Comparison of ENCODE assay signal across 1 cellular context in the genomic region with DNA sequence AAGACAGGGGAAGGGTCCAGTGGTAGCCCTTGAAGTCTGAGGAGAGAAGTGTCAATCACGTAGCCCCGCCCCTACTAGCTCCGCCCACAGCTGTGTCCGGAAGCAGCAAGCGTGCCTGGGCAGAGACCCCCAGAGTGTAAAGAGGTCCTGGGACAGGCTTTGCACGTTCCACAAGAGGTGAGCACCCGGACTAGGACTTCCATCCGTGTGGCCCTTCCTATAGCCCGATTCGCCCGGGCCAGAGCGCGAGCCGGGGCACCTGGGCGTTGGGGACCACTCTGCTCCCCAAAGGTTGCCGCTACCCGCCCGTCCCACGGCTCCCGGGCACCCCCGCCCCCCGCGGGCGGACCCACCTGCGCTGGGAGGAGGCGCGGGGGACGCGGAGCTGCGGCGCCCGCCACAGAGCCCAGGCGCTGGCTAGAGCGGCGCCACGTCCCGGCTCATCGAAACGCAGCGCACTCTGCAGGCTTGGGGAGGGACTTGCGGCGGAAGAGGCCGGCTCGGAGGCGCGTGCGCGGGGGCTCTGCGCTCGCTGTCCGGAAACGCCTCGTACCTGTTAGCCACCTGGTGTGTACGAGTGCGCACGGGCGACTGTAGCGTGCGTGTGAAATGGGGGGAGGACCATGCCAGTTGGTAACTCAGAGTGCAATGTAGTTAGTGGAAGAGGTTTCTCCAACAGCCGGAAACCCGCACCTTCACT.
TF ChIP-seq lines count a peak whose summit lies in the region.

TSS of gene RABGGTA (minus strand) at position 464 of the 700 bp plus-strand sequence. CDS start 482 bp downstream, outside the sequence.

TF ChIP-seq in HEK293, 187 proteins besides CTCF, POLR2A, EP300 and RAD21 (continued from another document and continues in another):
- TF ChIP-seq ZNF280D (tag by site-specific recombination; IDR thresholded peaks at IDR 0.05): no peak
- TF ChIP-seq ZNF335 (tag by site-specific recombination; conservative IDR thresholded peaks at IDR 0.05): peak; percentile 70; the same call in 1 of the 2 replicates
- TF ChIP-seq ZNF404 (tag by site-specific recombination; IDR thresholded peaks at IDR 0.05): no peak
- TF ChIP-seq ZNF292 (tag by site-specific recombination; IDR thresholded peaks at IDR 0.05; ENCODE audit: borderline replicate concordance, low read depth): no peak
- no peak for TF ChIP-seq ZNF501 (tag by site-specific recombination; IDR thresholded peaks at IDR 0.05)
- TF ChIP-seq KLF1 (tag by site-specific recombination; IDR thresholded peaks at IDR 0.05): peak; percentile 44; the same call in 1 of the 2 replicates
- peak; percentile 79; the same call in 1 of the 2 replicates for TF ChIP-seq KLF10 (tag by site-specific recombination; IDR thresholded peaks at IDR 0.05)
- no peak for TF ChIP-seq ZNF366 (tag by site-specific recombination; conservative IDR thresholded peaks at IDR 0.05)
- no peak for TF ChIP-seq ZNF707 (tag by site-specific recombination; IDR thresholded peaks at IDR 0.05)
- no peak for TF ChIP-seq ZNF555 (tag by site-specific recombination; conservative IDR thresholded peaks at IDR 0.05)
- no peak for TF ChIP-seq ZNF585B (tag by site-specific recombination; IDR thresholded peaks at IDR 0.05)
- peak; percentile 91 for TF ChIP-seq GLIS2 (tag by site-specific recombination; IDR thresholded peaks at IDR 0.05)
- TF ChIP-seq ZSCAN30 (tag by site-specific recombination; IDR thresholded peaks at IDR 0.05): no peak; the same call in 1 of the 2 replicates
- TF ChIP-seq ZNF626 (tag by site-specific recombination; IDR thresholded peaks at IDR 0.05): no peak
- TF ChIP-seq ZNF324 (tag by site-specific recombination; IDR thresholded peaks at IDR 0.05): 0 out of 2 replicates have a peak, but pooled peaks have one; percentile 22
- TF ChIP-seq ZNF785 (tag by site-specific recombination; IDR thresholded peaks at IDR 0.05): no peak; the same call in 1 of the 2 replicates
- TF ChIP-seq, protein P1, sequence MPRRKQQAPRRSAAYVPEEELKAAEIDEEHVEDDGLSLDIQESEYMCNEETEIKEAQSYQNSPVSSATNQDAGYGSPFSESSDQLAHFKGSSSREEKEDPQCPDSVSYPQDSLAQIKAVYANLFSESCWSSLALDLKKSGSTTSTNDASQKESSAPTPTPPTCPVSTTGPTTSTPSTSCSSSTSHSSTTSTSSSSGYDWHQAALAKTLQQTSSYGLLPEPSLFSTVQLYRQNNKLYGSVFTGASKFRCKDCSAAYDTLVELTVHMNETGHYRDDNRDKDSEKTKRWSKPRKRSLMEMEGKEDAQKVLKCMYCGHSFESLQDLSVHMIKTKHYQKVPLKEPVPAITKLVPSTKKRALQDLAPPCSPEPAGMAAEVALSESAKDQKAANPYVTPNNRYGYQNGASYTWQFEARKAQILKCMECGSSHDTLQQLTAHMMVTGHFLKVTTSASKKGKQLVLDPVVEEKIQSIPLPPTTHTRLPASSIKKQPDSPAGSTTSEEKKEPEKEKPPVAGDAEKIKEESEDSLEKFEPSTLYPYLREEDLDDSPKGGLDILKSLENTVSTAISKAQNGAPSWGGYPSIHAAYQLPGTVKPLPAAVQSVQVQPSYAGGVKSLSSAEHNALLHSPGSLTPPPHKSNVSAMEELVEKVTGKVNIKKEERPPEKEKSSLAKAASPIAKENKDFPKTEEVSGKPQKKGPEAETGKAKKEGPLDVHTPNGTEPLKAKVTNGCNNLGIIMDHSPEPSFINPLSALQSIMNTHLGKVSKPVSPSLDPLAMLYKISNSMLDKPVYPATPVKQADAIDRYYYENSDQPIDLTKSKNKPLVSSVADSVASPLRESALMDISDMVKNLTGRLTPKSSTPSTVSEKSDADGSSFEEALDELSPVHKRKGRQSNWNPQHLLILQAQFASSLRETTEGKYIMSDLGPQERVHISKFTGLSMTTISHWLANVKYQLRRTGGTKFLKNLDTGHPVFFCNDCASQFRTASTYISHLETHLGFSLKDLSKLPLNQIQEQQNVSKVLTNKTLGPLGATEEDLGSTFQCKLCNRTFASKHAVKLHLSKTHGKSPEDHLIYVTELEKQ (tag by site-specific recombination; IDR thresholded peaks at IDR 0.05; ENCODE audit: borderline replicate concordance): no peak
- no peak for TF ChIP-seq ZNF391 (tag by site-specific recombination; IDR thresholded peaks at IDR 0.05; ENCODE audit: borderline replicate concordance, low read depth)
- TF ChIP-seq BCL11B (tag by site-specific recombination; IDR thresholded peaks at IDR 0.05; ENCODE audit: low read depth): no peak
- no peak for TF ChIP-seq HOXC10 (CRISPR knock-in tag; IDR thresholded peaks at IDR 0.05)
- TF ChIP-seq ZFP41 (tag by site-specific recombination; IDR thresholded peaks at IDR 0.05; ENCODE audit: borderline replicate concordance): no peak
- no peak; the same call in none of the 2 replicates for TF ChIP-seq ZBTB17 (tag by site-specific recombination; IDR thresholded peaks at IDR 0.05)
- no peak for TF ChIP-seq WT1 (tag by site-specific recombination; IDR thresholded peaks at IDR 0.05)
- no peak for TF ChIP-seq ZNF48 (tag by site-specific recombination; IDR thresholded peaks at IDR 0.05)
- no peak for TF ChIP-seq ZNF221 (tag by site-specific recombination; IDR thresholded peaks at IDR 0.05; ENCODE audit: borderline replicate concordance)
- no peak for TF ChIP-seq ZNF132 (tag by site-specific recombination; IDR thresholded peaks at IDR 0.05; ENCODE audit: borderline replicate concordance)
- TF ChIP-seq ZNF677 (tag by site-specific recombination; IDR thresholded peaks at IDR 0.05): no peak
- TF ChIP-seq, protein P2, sequence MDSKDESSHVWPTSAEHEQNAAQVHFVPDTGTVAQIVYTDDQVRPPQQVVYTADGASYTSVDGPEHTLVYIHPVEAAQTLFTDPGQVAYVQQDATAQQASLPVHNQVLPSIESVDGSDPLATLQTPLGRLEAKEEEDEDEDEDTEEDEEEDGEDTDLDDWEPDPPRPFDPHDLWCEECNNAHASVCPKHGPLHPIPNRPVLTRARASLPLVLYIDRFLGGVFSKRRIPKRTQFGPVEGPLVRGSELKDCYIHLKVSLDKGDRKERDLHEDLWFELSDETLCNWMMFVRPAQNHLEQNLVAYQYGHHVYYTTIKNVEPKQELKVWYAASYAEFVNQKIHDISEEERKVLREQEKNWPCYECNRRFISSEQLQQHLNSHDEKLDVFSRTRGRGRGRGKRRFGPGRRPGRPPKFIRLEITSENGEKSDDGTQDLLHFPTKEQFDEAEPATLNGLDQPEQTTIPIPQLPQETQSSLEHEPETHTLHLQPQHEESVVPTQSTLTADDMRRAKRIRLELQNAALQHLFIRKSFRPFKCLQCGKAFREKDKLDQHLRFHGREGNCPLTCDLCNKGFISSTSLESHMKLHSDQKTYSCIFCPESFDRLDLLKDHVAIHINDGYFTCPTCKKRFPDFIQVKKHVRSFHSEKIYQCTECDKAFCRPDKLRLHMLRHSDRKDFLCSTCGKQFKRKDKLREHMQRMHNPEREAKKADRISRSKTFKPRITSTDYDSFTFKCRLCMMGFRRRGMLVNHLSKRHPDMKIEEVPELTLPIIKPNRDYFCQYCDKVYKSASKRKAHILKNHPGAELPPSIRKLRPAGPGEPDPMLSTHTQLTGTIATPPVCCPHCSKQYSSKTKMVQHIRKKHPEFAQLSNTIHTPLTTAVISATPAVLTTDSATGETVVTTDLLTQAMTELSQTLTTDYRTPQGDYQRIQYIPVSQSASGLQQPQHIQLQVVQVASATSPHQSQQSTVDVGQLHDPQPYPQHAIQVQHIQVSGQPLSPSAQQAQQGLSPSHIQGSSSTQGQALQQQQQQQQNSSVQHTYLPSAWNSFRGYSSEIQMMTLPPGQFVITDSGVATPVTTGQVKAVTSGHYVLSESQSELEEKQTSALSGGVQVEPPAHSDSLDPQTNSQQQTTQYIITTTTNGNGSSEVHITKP (tag by site-specific recombination; IDR thresholded peaks at IDR 0.05): no peak; the same call in 1 of the 2 replicates
- TF ChIP-seq ZBTB1 (tag by site-specific recombination; IDR thresholded peaks at IDR 0.05): peak; percentile 29; the same call in 1 of the 2 replicates
- TF ChIP-seq, protein P3, sequence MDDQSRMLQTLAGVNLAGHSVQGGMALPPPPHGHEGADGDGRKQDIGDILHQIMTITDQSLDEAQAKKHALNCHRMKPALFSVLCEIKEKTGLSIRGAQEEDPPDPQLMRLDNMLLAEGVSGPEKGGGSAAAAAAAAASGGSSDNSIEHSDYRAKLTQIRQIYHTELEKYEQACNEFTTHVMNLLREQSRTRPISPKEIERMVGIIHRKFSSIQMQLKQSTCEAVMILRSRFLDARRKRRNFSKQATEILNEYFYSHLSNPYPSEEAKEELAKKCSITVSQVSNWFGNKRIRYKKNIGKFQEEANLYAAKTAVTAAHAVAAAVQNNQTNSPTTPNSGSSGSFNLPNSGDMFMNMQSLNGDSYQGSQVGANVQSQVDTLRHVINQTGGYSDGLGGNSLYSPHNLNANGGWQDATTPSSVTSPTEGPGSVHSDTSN (CRISPR knock-in tag; IDR thresholded peaks at IDR 0.05): peak; percentile 74
- peak; percentile 75 for TF ChIP-seq ZBTB7A (tag by site-specific recombination; IDR thresholded peaks at IDR 0.05; ENCODE audit: low read depth)
- no peak; the same call in 1 of the 2 replicates for TF ChIP-seq OSR2 (tag by site-specific recombination; IDR thresholded peaks at IDR 0.05)
- no peak for TF ChIP-seq HOXA7 (CRISPR knock-in tag; IDR thresholded peaks at IDR 0.05; ENCODE audit: borderline replicate concordance)
- no peak for TF ChIP-seq ZNF266 (tag by site-specific recombination; IDR thresholded peaks at IDR 0.05; ENCODE audit: low read depth)
- TF ChIP-seq, protein P4, sequence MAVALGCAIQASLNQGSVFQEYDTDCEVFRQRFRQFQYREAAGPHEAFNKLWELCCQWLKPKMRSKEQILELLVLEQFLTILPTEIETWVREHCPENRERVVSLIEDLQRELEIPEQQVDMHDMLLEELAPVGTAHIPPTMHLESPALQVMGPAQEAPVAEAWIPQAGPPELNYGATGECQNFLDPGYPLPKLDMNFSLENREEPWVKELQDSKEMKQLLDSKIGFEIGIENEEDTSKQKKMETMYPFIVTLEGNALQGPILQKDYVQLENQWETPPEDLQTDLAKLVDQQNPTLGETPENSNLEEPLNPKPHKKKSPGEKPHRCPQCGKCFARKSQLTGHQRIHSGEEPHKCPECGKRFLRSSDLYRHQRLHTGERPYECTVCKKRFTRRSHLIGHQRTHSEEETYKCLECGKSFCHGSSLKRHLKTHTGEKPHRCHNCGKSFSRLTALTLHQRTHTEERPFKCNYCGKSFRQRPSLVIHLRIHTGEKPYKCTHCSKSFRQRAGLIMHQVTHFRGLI (tag by site-specific recombination; IDR thresholded peaks at IDR 0.05): no peak
- TF ChIP-seq KLF8 (tag by site-specific recombination; IDR thresholded peaks at IDR 0.05): peak; percentile 82; the same call in 1 of the 2 replicates
- no peak for TF ChIP-seq GFI1B (tag by site-specific recombination; IDR thresholded peaks at IDR 0.05)
- no peak for TF ChIP-seq ZNF140 (tag by site-specific recombination; IDR thresholded peaks at IDR 0.05)
- TF ChIP-seq SCRT1 (tag by site-specific recombination; IDR thresholded peaks at IDR 0.05; ENCODE audit: borderline replicate concordance): no peak
- no peak for TF ChIP-seq GLI2 (tag by site-specific recombination; IDR thresholded peaks at IDR 0.05; ENCODE audit: borderline replicate concordance, low read depth)
- 0 out of 2 replicates have a peak, but pooled peaks have one; percentile 74 for TF ChIP-seq KLF16 (tag by site-specific recombination; IDR thresholded peaks at IDR 0.05)
- TF ChIP-seq, protein P5, sequence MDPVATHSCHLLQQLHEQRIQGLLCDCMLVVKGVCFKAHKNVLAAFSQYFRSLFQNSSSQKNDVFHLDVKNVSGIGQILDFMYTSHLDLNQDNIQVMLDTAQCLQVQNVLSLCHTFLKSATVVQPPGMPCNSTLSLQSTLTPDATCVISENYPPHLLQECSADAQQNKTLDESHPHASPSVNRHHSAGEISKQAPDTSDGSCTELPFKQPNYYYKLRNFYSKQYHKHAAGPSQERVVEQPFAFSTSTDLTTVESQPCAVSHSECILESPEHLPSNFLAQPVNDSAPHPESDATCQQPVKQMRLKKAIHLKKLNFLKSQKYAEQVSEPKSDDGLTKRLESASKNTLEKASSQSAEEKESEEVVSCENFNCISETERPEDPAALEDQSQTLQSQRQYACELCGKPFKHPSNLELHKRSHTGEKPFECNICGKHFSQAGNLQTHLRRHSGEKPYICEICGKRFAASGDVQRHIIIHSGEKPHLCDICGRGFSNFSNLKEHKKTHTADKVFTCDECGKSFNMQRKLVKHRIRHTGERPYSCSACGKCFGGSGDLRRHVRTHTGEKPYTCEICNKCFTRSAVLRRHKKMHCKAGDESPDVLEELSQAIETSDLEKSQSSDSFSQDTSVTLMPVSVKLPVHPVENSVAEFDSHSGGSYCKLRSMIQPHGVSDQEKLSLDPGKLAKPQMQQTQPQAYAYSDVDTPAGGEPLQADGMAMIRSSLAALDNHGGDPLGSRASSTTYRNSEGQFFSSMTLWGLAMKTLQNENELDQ (tag by site-specific recombination; IDR thresholded peaks at IDR 0.05; ENCODE audit: low read depth): no peak
- peak; percentile 78; the same call in 1 of the 2 replicates for TF ChIP-seq ZNF660 (tag by site-specific recombination; IDR thresholded peaks at IDR 0.05)
- TF ChIP-seq TCF7L2 (IDR thresholded peaks at IDR 0.05; ENCODE audit: borderline replicate concordance, low read depth, low read length): no peak
- TF ChIP-seq ZNF121 (tag by site-specific recombination; IDR thresholded peaks at IDR 0.05): no peak
- TF ChIP-seq ZNF274 (IDR thresholded peaks at IDR 0.05; ENCODE audit: low read length): no peak
- TF ChIP-seq ZNF274 (tag by site-specific recombination; IDR thresholded peaks at IDR 0.05; ENCODE audit: borderline replicate concordance): no peak
- no peak for TF ChIP-seq ZNF174 (tag by site-specific recombination; IDR thresholded peaks at IDR 0.05)
- TF ChIP-seq ZNF473 (tag by site-specific recombination; IDR thresholded peaks at IDR 0.05): no peak
- TF ChIP-seq ZNF350 (tag by site-specific recombination; IDR thresholded peaks at IDR 0.05): no peak
- TF ChIP-seq ZNF544 (tag by site-specific recombination; IDR thresholded peaks at IDR 0.05): no peak
- TF ChIP-seq ZNF571 (tag by site-specific recombination; IDR thresholded peaks at IDR 0.05): no peak
- TF ChIP-seq ZNF10 (tag by site-specific recombination; IDR thresholded peaks at IDR 0.05): no peak
